ENCODE assay signal across 1 cellular context in the genomic region with DNA sequence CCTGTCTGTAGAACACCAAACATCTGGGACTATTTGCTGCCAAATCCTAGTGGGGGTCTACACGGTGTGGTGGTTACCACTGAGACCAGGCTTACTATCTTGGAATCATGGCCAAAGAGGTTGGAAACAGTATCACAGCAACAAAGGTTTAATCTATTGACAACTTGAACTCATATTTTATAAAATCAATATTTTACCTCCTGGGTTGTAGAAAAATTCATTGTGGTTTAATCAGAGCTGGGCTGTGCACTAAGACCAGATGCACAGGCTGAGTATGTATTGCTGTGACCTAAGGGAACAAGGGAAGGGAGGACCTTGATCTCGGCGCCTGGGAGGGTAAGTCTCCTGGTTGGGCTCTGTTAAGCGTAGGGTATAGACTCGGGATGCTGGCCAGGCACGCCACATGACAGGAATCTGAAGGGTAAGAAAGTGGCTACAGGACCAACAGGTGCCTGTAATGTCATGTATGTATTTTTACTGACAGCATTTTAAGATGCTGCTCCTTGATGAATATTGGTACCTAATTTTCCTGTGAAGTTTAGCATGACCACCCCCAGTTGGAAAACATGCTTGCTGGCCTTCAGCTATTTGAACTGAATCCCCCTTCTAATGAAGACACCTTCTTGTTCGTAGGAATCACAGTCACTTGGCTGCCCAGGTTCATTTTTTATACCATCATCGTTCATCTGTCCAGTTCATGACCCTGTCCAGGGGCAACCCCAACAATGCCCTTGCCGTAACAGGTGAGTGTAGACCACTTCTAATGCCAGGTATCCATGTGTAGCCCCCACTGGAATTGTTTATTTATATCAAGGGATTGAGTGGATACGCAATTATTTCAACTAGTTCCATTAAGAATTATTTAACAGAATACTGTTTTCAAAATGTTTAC.
TF ChIP-seq lines count a peak whose summit lies in the region.

No MANE protein-coding gene starts in this region.

TF ChIP-seq in HepG2, 621 proteins besides CTCF, POLR2A, EP300 and RAD21 (continued from another document):
- TF ChIP-seq, protein P1, sequence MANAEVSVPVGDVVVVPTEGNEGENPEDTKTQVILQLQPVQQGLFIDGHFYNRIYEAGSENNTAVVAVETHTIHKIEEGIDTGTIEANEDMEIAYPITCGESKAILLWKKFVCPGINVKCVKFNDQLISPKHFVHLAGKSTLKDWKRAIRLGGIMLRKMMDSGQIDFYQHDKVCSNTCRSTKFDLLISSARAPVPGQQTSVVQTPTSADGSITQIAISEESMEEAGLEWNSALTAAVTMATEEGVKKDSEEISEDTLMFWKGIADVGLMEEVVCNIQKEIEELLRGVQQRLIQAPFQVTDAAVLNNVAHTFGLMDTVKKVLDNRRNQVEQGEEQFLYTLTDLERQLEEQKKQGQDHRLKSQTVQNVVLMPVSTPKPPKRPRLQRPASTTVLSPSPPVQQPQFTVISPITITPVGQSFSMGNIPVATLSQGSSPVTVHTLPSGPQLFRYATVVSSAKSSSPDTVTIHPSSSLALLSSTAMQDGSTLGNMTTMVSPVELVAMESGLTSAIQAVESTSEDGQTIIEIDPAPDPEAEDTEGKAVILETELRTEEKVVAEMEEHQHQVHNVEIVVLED (CRISPR knock-in tag; IDR thresholded peaks at IDR 0.05; ENCODE audit: borderline replicate concordance): no peak
- peak; percentile 94 for TF ChIP-seq RBM22 (optimal IDR thresholded peaks at IDR 0.05; ENCODE audit: low read length)
